2 cellular contexts compared by ENCODE assay signal in genomic region chr2:172047486-172048194, GRCh38.
TF ChIP-seq lines count a peak whose summit lies in the region.

No MANE protein-coding gene starts in this region.

TF ChIP-seq in HEK293, 187 proteins besides CTCF, POLR2A, EP300 and RAD21 (continued from another document):
- no peak for TF ChIP-seq ZNF362 (tag by site-specific recombination; IDR thresholded peaks at IDR 0.05)

TF ChIP-seq in H1, 55 proteins besides CTCF, POLR2A, EP300 and RAD21 (continued from another document):
- TF ChIP-seq ATF2 (IDR thresholded peaks at IDR 0.05; ENCODE audit: low read length) (no peak), POLR2AphosphoS5 (IDR thresholded peaks at IDR 0.05; ENCODE audit: low read depth, low read length) (no peak), JUN (IDR thresholded peaks at IDR 0.05; ENCODE audit: low read depth, low read length) (no peak), KDM5A (IDR thresholded peaks at IDR 0.05; ENCODE audit: low read length) (no peak), RNF2 (IDR thresholded peaks at IDR 0.05; ENCODE audit: borderline replicate concordance, low read depth, low read length, missing control alignments, poor library complexity, severe bottlenecking) (no peak), RXRA (IDR thresholded peaks at IDR 0.05; ENCODE audit: insufficient read depth, low read depth, low read length) (no peak), HDAC2 (IDR thresholded peaks at IDR 0.05; ENCODE audit: borderline replicate concordance in 1 of 2, low read depth in 2 of 2, low read length in 2 of 2) (no peak), ATF3 (IDR thresholded peaks at IDR 0.05; ENCODE audit: insufficient read depth, low read depth, low read length) (no peak), EZH2 (IDR thresholded peaks at IDR 0.05; ENCODE audit: low read depth, low read length, severe bottlenecking) (no peak), NANOG (IDR thresholded peaks at IDR 0.05; ENCODE audit: insufficient read depth, low read depth, low read length, poor library complexity, severe bottlenecking) (no peak), BCL11A (IDR thresholded peaks at IDR 0.05; ENCODE audit: low read depth in 2 of 2, low read length in 2 of 2) (no peak), RFX5 (IDR thresholded peaks at IDR 0.05; ENCODE audit: borderline replicate concordance, low read depth, low read length) (no peak)
